1 cellular context compared by ENCODE assay signal in the genomic region with DNA sequence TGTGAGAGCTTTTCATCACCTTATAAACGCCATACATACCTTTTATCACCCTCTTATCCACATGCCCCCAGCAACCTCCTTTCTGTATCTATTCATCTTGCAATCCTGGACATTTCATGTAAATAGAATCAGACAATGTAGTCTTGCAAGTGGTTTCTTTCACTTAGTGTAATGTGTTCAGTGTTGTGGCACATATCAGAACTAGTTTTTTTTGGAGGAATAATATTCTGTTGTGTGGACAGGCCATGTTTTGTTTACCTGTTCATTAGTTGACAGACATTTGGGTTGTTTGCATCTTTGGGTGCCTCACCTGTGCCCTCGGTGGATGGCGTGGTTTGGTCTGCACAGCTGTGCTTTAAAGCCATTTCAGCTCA.
TF ChIP-seq lines count a peak whose summit lies in the region.

No MANE protein-coding gene starts in this region.

TF ChIP-seq in H1, 55 proteins besides CTCF, POLR2A, EP300 and RAD21:
- TF ChIP-seq, protein P1, sequence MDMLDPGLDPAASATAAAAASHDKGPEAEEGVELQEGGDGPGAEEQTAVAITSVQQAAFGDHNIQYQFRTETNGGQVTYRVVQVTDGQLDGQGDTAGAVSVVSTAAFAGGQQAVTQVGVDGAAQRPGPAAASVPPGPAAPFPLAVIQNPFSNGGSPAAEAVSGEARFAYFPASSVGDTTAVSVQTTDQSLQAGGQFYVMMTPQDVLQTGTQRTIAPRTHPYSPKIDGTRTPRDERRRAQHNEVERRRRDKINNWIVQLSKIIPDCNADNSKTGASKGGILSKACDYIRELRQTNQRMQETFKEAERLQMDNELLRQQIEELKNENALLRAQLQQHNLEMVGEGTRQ (IDR thresholded peaks at IDR 0.05; ENCODE audit: low read length) = no peak
- TF ChIP-seq SIN3A (conservative IDR thresholded peaks at IDR 0.05 in 1 of 2, IDR thresholded peaks at IDR 0.05 in 1 of 2; ENCODE audit: low read depth in 1 of 2, low read length in 2 of 2) (no peak), YY1 (IDR thresholded peaks at IDR 0.05; ENCODE audit: low read depth, low read length) (no peak), EZH2 (IDR thresholded peaks at IDR 0.05; ENCODE audit: low read depth, low read length, severe bottlenecking) (no peak), CREB1 (IDR thresholded peaks at IDR 0.05) (no peak), BCL11A (IDR thresholded peaks at IDR 0.05; ENCODE audit: low read depth in 2 of 2, low read length in 2 of 2) (no peak), CBX8 (IDR thresholded peaks at IDR 0.05; ENCODE audit: borderline replicate concordance, low read depth, low read length) (no peak), BRCA1 (IDR thresholded peaks at IDR 0.05; ENCODE audit: low read depth, low read length) (no peak), TBP (IDR thresholded peaks at IDR 0.05; ENCODE audit: low read depth, low read length) (no peak), RXRA (IDR thresholded peaks at IDR 0.05; ENCODE audit: insufficient read depth, low read depth, low read length) (no peak), CEBPB (IDR thresholded peaks at IDR 0.05; ENCODE audit: low read depth, low read length) (no peak), SIX5 (IDR thresholded peaks at IDR 0.05; ENCODE audit: low read depth, low read length) (no peak)
- TF ChIP-seq, protein P2, sequence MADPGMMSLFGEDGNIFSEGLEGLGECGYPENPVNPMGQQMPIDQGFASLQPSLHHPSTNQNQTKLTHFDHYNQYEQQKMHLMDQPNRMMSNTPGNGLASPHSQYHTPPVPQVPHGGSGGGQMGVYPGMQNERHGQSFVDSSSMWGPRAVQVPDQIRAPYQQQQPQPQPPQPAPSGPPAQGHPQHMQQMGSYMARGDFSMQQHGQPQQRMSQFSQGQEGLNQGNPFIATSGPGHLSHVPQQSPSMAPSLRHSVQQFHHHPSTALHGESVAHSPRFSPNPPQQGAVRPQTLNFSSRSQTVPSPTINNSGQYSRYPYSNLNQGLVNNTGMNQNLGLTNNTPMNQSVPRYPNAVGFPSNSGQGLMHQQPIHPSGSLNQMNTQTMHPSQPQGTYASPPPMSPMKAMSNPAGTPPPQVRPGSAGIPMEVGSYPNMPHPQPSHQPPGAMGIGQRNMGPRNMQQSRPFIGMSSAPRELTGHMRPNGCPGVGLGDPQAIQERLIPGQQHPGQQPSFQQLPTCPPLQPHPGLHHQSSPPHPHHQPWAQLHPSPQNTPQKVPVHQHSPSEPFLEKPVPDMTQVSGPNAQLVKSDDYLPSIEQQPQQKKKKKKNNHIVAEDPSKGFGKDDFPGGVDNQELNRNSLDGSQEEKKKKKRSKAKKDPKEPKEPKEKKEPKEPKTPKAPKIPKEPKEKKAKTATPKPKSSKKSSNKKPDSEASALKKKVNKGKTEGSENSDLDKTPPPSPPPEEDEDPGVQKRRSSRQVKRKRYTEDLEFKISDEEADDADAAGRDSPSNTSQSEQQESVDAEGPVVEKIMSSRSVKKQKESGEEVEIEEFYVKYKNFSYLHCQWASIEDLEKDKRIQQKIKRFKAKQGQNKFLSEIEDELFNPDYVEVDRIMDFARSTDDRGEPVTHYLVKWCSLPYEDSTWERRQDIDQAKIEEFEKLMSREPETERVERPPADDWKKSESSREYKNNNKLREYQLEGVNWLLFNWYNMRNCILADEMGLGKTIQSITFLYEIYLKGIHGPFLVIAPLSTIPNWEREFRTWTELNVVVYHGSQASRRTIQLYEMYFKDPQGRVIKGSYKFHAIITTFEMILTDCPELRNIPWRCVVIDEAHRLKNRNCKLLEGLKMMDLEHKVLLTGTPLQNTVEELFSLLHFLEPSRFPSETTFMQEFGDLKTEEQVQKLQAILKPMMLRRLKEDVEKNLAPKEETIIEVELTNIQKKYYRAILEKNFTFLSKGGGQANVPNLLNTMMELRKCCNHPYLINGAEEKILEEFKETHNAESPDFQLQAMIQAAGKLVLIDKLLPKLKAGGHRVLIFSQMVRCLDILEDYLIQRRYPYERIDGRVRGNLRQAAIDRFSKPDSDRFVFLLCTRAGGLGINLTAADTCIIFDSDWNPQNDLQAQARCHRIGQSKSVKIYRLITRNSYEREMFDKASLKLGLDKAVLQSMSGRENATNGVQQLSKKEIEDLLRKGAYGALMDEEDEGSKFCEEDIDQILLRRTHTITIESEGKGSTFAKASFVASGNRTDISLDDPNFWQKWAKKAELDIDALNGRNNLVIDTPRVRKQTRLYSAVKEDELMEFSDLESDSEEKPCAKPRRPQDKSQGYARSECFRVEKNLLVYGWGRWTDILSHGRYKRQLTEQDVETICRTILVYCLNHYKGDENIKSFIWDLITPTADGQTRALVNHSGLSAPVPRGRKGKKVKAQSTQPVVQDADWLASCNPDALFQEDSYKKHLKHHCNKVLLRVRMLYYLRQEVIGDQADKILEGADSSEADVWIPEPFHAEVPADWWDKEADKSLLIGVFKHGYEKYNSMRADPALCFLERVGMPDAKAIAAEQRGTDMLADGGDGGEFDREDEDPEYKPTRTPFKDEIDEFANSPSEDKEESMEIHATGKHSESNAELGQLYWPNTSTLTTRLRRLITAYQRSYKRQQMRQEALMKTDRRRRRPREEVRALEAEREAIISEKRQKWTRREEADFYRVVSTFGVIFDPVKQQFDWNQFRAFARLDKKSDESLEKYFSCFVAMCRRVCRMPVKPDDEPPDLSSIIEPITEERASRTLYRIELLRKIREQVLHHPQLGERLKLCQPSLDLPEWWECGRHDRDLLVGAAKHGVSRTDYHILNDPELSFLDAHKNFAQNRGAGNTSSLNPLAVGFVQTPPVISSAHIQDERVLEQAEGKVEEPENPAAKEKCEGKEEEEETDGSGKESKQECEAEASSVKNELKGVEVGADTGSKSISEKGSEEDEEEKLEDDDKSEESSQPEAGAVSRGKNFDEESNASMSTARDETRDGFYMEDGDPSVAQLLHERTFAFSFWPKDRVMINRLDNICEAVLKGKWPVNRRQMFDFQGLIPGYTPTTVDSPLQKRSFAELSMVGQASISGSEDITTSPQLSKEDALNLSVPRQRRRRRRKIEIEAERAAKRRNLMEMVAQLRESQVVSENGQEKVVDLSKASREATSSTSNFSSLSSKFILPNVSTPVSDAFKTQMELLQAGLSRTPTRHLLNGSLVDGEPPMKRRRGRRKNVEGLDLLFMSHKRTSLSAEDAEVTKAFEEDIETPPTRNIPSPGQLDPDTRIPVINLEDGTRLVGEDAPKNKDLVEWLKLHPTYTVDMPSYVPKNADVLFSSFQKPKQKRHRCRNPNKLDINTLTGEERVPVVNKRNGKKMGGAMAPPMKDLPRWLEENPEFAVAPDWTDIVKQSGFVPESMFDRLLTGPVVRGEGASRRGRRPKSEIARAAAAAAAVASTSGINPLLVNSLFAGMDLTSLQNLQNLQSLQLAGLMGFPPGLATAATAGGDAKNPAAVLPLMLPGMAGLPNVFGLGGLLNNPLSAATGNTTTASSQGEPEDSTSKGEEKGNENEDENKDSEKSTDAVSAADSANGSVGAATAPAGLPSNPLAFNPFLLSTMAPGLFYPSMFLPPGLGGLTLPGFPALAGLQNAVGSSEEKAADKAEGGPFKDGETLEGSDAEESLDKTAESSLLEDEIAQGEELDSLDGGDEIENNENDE (IDR thresholded peaks at IDR 0.05; ENCODE audit: insufficient replicate concordance, low read length) = no peak
- TF ChIP-seq, protein P3, sequence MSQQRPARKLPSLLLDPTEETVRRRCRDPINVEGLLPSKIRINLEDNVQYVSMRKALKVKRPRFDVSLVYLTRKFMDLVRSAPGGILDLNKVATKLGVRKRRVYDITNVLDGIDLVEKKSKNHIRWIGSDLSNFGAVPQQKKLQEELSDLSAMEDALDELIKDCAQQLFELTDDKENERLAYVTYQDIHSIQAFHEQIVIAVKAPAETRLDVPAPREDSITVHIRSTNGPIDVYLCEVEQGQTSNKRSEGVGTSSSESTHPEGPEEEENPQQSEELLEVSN (IDR thresholded peaks at IDR 0.05) = no peak
